ENCODE assay signal across 8 cellular contexts in genomic region chr4:120066525-120067333, GRCh38. TPM values are rescaled to one million over a fixed set of nuclear protein-coding genes. Genes with fewer than 3 reads are reported as not detected.
DNase-seq lines count a peak whose midpoint lies in the region; ATAC-seq and TF ChIP-seq lines count a peak whose summit lies in the region.

Gene MAD2L1 (minus strand): TSS chr4:120066848. CDS start chr4:120066734, 114 bp downstream.

- CTCF ChIA-PET in PC-3 (lab: Charles Lee) = no interaction called here

- DNase-seq in DMS114 treated with DMSO at 0.1 percent for 48 hours (lab: John Stamatoyannopoulos, UW; ENCODE audit: unreplicated experiment) = peak; percentile 86
- peak; percentile 96 for DNase-seq in PC-3
- peak; percentile 96 for DNase-seq in activated T-cell treated with anti-CD3 and anti-CD28 coated beads for 48 hours (ENCODE audit: low read depth)
- DNase-seq in epithelial cell of prostate (ENCODE audit: low read depth, low spot score) = peak; percentile 87
- DNase-seq in mucosa of descending colon = peak; percentile 99 to 100 (median 99)
- peak; percentile 98 for DNase-seq in stimulated activated CD8-positive, alpha-beta memory T cell treated with anti-CD3 and anti-CD28 coated beads, Interleukin-4, amount 100 ng/mL, for 24 hours (ENCODE audit: low read depth)

- ATAC-seq in GM21576 (IDR thresholded peaks at IDR 0.05; ENCODE audit: unreplicated experiment) (peak; percentile 81), PC-3 (peak; percentile 95), mucosa of descending colon (peak; percentile 97)

- H3K9me3 ChIP-seq in PC-3 (ENCODE audit: low read length) (no peaks in the 10 kb centered on the region), mucosa of descending colon (no peaks in the 10 kb centered on the region)

- H3K36me3 ChIP-seq in PC-3 (ENCODE audit: low read depth, low read length) (0 out of 2 replicates have a peak, but pooled peaks cover 3% of the 10 kb centered on the region), mucosa of descending colon (ENCODE audit: low read depth) (no peaks in the 10 kb centered on the region)

- no peaks in the 10 kb centered on the region for H3K9me2 ChIP-seq in PC-3 (replicated peaks; ENCODE audit: low read length)

- intact Hi-C loops in PC-3 (cut with micrococcal nuclease) = no loop called here
- intact Hi-C loops in mucosa of descending colon (cut with DNase I, micrococcal nuclease) = no loop called here

- peak within 1 kb of the TSS; percentile 88 for H2AFZ ChIP-seq in PC-3 (ENCODE audit: low read length)

- no peaks in the 10 kb centered on the region for H3K27me3 ChIP-seq in PC-3 (ENCODE audit: low read length)

- peaks cover 57% of the 10 kb centered on the region for H3K79me2 ChIP-seq in PC-3 (ENCODE audit: low read length)

- H4K20me1 ChIP-seq in PC-3 (ENCODE audit: low read length) = peaks cover 23% of the 10 kb centered on the region; the same call in 1 of the 2 replicates

- TSS peak; percentile 90 for BruUV-seq in PC-3 (replicated peaks; lab: Mats Ljungman, UMichigan)

- TF ChIP-seq CTCF in PC-3 (conservative IDR thresholded peaks at IDR 0.05; ENCODE audit: low read depth, low read length) (no peak), mucosa of descending colon (IDR thresholded peaks at IDR 0.05) (no peak)

- no peak for TF ChIP-seq EP300 in Ishikawa (IDR thresholded peaks at IDR 0.05; ENCODE audit: borderline replicate concordance)

- H3K27ac ChIP-seq in PC-3 (ENCODE audit: low read length) (peak within 1 kb of the TSS; percentile 72), epithelial cell of prostate (peak within 1 kb of the TSS; percentile 89)

- H3F3A ChIP-seq in PC-3 (ENCODE audit: low read length, unreplicated experiment) = no peaks in the 10 kb centered on the region

- H3K4me2 ChIP-seq in PC-3 (ENCODE audit: low read length) = peak within 1 kb of the TSS; percentile 84

- peak within 1 kb of the TSS; percentile 89 for H3K9ac ChIP-seq in PC-3 (ENCODE audit: low read length)

- POLR2A ChIA-PET in PC-3 (lab: Charles Lee; ENCODE audit: unreplicated experiment) = no interaction called here

- peaks cover 32% of the 10 kb centered on the region for H3K4me1 ChIP-seq in PC-3 (ENCODE audit: insufficient read depth, low read length)
- H3K4me1 ChIP-seq in mucosa of descending colon (ENCODE audit: low read depth) = peaks cover 13% of the 10 kb centered on the region

- no peak for TF ChIP-seq RAD21 in Ishikawa (IDR thresholded peaks at IDR 0.05; ENCODE audit: low read depth)

- H3K4me3 ChIP-seq in PC-3 (ENCODE audit: low read length) (peak within 1 kb of the TSS; percentile 80), mucosa of descending colon (peak within 1 kb of the TSS; percentile 37)

TF ChIP-seq in Ishikawa, 13 proteins besides CTCF, POLR2A, EP300 and RAD21:
- TF ChIP-seq MAX (IDR thresholded peaks at IDR 0.05) (peak; percentile 90), TCF12 (IDR thresholded peaks at IDR 0.05; ENCODE audit: low read depth) (peak; percentile 55; the same call in 1 of the 2 replicates), TAF1 (IDR thresholded peaks at IDR 0.05; ENCODE audit: low read depth) (peak; percentile 81), TEAD4 (IDR thresholded peaks at IDR 0.05) (0 out of 2 replicates have a peak, but pooled peaks have one; percentile 20), USF1 (IDR thresholded peaks at IDR 0.05) (peak; percentile 93), REST (IDR thresholded peaks at IDR 0.05; ENCODE audit: low read depth) (peak; percentile 42; the same call in 1 of the 2 replicates), YY1 (IDR thresholded peaks at IDR 0.05; ENCODE audit: low read depth) (0 out of 2 replicates have a peak, but pooled peaks have one; percentile 46), EGR1 (IDR thresholded peaks at IDR 0.05) (no peak), NFIC (IDR thresholded peaks at IDR 0.05) (no peak), ZBTB7A (IDR thresholded peaks at IDR 0.05; ENCODE audit: low read depth) (no peak), CREB1 (IDR thresholded peaks at IDR 0.05; ENCODE audit: low read depth) (peak; percentile 14), FOXM1 (IDR thresholded peaks at IDR 0.05; ENCODE audit: borderline replicate concordance, low read depth) (peak; percentile 95), CEBPB (IDR thresholded peaks at IDR 0.05) (no peak; the same call in 1 of the 2 replicates)

RNA-seq across cellular contexts. Expression of gene MAD2L1, which starts in this region (rescaled TPM):
- total RNA-seq in PC-3 (2014; rRNA removed) (53.9 and 76.6 TPM in 2 replicates), mucosa of descending colon (10 to 100 TPM in 1 of 3 donors, 1 to 10 TPM in 2; 2.9 to 17.5 (median 3.0) TPM)

Comparison
In these comparisons a context has a peak if more than half of its experiments do, and no peak if none do; other contexts are left out.
1. Peak in every context shown above with its lines: DNase-seq, ATAC-seq, H3K4me3 ChIP-seq and H3K27ac ChIP-seq.